Comparison of ENCODE assay signal across 28 cellular contexts in genomic region chr10:63536678-63537077, GRCh38.
"Had no signal": no experiment of that assay in that cellular context is flagged by ENCODE, and none has a peak within 500 bp of the region (broad histone marks: within the 10 kb centered on the region; RNA-seq: fewer than 3 reads in every experiment).

No MANE protein-coding gene starts in this region.

- DNase-seq: hippocampal formation; kidney; left colon; left lung; lower lobe of right lung; mammary epithelial cell; mesenchymal stem cell; naive thymus-derived CD8-positive, alpha-beta T cell; nucleus accumbens; psoas muscle; stimulated activated CD4-positive, alpha-beta T cell treated with anti-CD3 and anti-CD28 coated beads, Interleukin-12 subunit alpha, Interleukin-12 subunit beta, amount 100 ng/mL, for 4 hours; stimulated activated CD4-positive, alpha-beta T cell treated with anti-CD3 and anti-CD28 coated beads, Interleukin-15, amount 100 ng/mL, for 24 hours; stimulated activated CD4-positive, alpha-beta T cell treated with anti-CD3 and anti-CD28 coated beads, Interleukin-2, amount 100 ng/mL, for 24 hours; stimulated activated CD4-positive, alpha-beta T cell treated with anti-CD3 and anti-CD28 coated beads, Interleukin-4, amount 100 ng/mL, for 1 hour; stimulated activated naive B cell treated with anti-CD40 and anti-IgM and Interleukin-4, amounts not matched to agents 10 μg/mL and 1 μg/mL and 100 μg/mL, for 72 hours; stimulated activated naive CD8-positive, alpha-beta T cell treated with anti-CD3 and anti-CD28 coated beads, Interleukin-15, Interleukin-2, amounts not matched to agents 100 U/mL and 50 U/mL, for 24 hours; stomach; testis; thyroid gland; transverse colon; upper lobe of right lung had no signal

- H2AFZ ChIP-seq: parathyroid adenoma had no signal

- H3K9me3 ChIP-seq: left lung, lower lobe of right lung, psoas muscle, right atrium auricular region, stomach, testis, thyroid gland, transverse colon, upper lobe of right lung had no signal

- FAIRE-seq: kidney, urothelium cell line had no signal

- H3K27ac ChIP-seq: left lung, lower lobe of right lung, parathyroid adenoma, right atrium auricular region, skin epidermis, stomach, testis, thyroid gland, transverse colon, upper lobe of right lung had no signal

- H3K27me3 Mint-ChIP-seq: naive thymus-derived CD8-positive, alpha-beta T cell; stimulated activated naive B cell treated with anti-CD40 and anti-IgM and Interleukin-4, amounts not matched to agents 10 μg/mL and 1 μg/mL and 100 μg/mL, for 72 hours had no signal

- H3K4me3 ChIP-seq: left lung, lower lobe of right lung, psoas muscle, right atrium auricular region, skin epidermis, stomach, testis, thyroid gland, transverse colon, upper lobe of right lung had no signal

- H3K27me3 ChIP-seq: left lung, right atrium auricular region, stomach, testis, thyroid gland, transverse colon, upper lobe of right lung had no signal

- H3K27ac Mint-ChIP-seq: stimulated activated naive B cell treated with anti-CD40 and anti-IgM and Interleukin-4, amounts not matched to agents 10 μg/mL and 1 μg/mL and 100 μg/mL, for 72 hours had no signal

- H3K4me3 Mint-ChIP-seq: naive thymus-derived CD8-positive, alpha-beta T cell; nephron; neural crest cell; stimulated activated naive B cell treated with anti-CD40 and anti-IgM and Interleukin-4, amounts not matched to agents 10 μg/mL and 1 μg/mL and 100 μg/mL, for 72 hours had no signal

- H3K9me3 Mint-ChIP-seq: naive thymus-derived CD8-positive, alpha-beta T cell; nephron; neural crest cell; stimulated activated naive B cell treated with anti-CD40 and anti-IgM and Interleukin-4, amounts not matched to agents 10 μg/mL and 1 μg/mL and 100 μg/mL, for 72 hours had no signal

- H3K4me1 ChIP-seq: left lung, lower lobe of right lung, testis, upper lobe of right lung had no signal

- H3K4me1 Mint-ChIP-seq: neural crest cell had no signal

- ATAC-seq: left colon; left lung; lower lobe of right lung; naive thymus-derived CD8-positive, alpha-beta T cell; sciatic nerve; stimulated activated naive B cell treated with anti-CD40 and anti-IgM and Interleukin-4, amounts not matched to agents 10 μg/mL and 1 μg/mL and 100 μg/mL, for 72 hours; stimulated activated naive CD8-positive, alpha-beta T cell treated with anti-CD3 and anti-CD28 coated beads, Interleukin-15, Interleukin-2, amounts not matched to agents 100 U/mL and 50 U/mL, for 24 hours; upper lobe of right lung had no signal

- H3K36me3 ChIP-seq: left lung, lower lobe of right lung, right atrium auricular region, stomach, thyroid gland, transverse colon, upper lobe of right lung had no signal
